In the genomic region with DNA sequence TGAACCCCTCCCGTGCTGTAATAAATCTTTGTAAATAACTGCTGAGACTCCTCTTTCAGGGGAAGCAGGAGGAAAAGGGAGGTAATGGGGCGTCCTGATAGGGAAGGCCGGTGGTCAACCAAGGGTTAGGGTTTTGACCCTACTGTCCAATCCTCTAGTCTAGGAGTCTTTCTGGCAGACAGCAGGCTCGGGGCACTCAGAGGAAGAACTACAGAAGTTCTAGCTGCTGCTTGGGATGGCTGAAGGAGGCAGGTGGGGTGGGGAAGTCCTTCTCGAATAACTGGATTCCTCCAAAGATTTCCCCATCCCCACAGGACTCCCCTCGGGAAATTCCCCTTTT, we compare ENCODE assay signal across 9 cellular contexts. TPM values are rescaled to one million over a fixed set of nuclear protein-coding genes. Genes with fewer than 3 reads are reported as not detected.
A peak's percentile ranks its signal among the peaks of the same experiment; 100 is the strongest.
DNase-seq lines count a peak whose midpoint lies in the region; ATAC-seq and TF ChIP-seq lines count a peak whose summit lies in the region.
"Had no signal": no experiment of that assay in that cellular context is flagged by ENCODE, and none has a peak within 500 bp of the region (broad histone marks: within the 10 kb centered on the region; RNA-seq: fewer than 3 reads in every experiment).

No MANE protein-coding gene starts in this region.

- H4K20me1 ChIP-seq in DND-41 (ENCODE audit: insufficient read depth, low read length): peaks cover 25% of the 10 kb centered on the region

- H3K36me3 ChIP-seq in DND-41 (ENCODE audit: insufficient read depth, low read length): peaks cover 12% of the 10 kb centered on the region
- H3K36me3 ChIP-seq in tibial artery: no peaks in the 10 kb centered on the region

- no peaks in the 10 kb centered on the region for H3K9me3 Mint-ChIP-seq in activated naive CD4-positive, alpha-beta T cell treated with anti-CD3 and anti-CD28 coated beads, Interleukin-2, amount 50 U/mL, for 72 hours

- H2AFZ ChIP-seq in DND-41 (ENCODE audit: low read depth, low read length): peak overlapping the region; percentile 82

- peak overlapping the region; percentile 80 to 88; a peak in 3 of 4 replicates for H3K4me3 ChIP-seq in DND-41 (ENCODE audit: low read depth in 1 of 2, low read length in 2 of 2)
- peak overlapping the region; percentile 74 to 89 for H3K4me3 ChIP-seq in tibial artery

- intact Hi-C loops in tibial artery (cut with DNase I; ENCODE audit: low total_unique reads): loop anchor here (5.0 kb wide), 1 partner anchor 36 kb away; no protein-coding TSS in a partner anchor

- H3K9me3 ChIP-seq in DND-41 (ENCODE audit: insufficient read depth, low read length, severe bottlenecking) (no peaks in the 10 kb centered on the region), tibial artery (no peaks in the 10 kb centered on the region)

- H3K27ac ChIP-seq in DND-41 (ENCODE audit: low read length) (peak overlapping the region; percentile 82), layer of hippocampus (ENCODE audit: low read depth, low read length) (peak overlapping the region; percentile 88), tibial artery (peak overlapping the region; percentile 86 to 90)

- H3K4me1 ChIP-seq in DND-41 (ENCODE audit: insufficient read depth, low read length) (peaks cover 38% of the 10 kb centered on the region), tibial artery (peaks cover 0 to 68% (median 28%) of the 10 kb centered on the region in 4 donors)

- no peak for TF ChIP-seq CTCF in DND-41 (IDR thresholded peaks at IDR 0.05; ENCODE audit: borderline replicate concordance, extremely low read depth, low read length, poor library complexity, severe bottlenecking)
- no peak for TF ChIP-seq CTCF in tibial artery (IDR thresholded peaks at IDR 0.05)

- peak overlapping the region; percentile 65 to 87 for H3K27ac Mint-ChIP-seq in activated naive CD4-positive, alpha-beta T cell treated with anti-CD3 and anti-CD28 coated beads, Interleukin-2, amount 50 U/mL, for 72 hours

- H3K27me3 ChIP-seq in DND-41 (ENCODE audit: insufficient read depth, low read length, poor library complexity): no peaks in the 10 kb centered on the region
- H3K27me3 ChIP-seq in layer of hippocampus (ENCODE audit: control insufficient read depth, insufficient read depth, low read length): no peaks in the 10 kb centered on the region
- H3K27me3 ChIP-seq in tibial artery: peaks cover 0 to 17% of the 10 kb centered on the region in 2 donors

- peaks cover 46% of the 10 kb centered on the region for H3K79me2 ChIP-seq in DND-41 (ENCODE audit: insufficient read depth, low read length)

- DNase-seq in DND-41: no peak
- DNase-seq in activated naive CD4-positive, alpha-beta T cell treated with anti-CD3 and anti-CD28 coated beads, Interleukin-2, amount 50 U/mL, for 72 hours (ENCODE audit: low spot score in 2 of 2): no peak
- DNase-seq in tibial artery: no peak
- no peak for DNase-seq in H4 (ENCODE audit: low spot score)

- ATAC-seq in DND-41 (ENCODE audit: insufficient read depth, low read depth) (peak; percentile 27), HG02678 (IDR thresholded peaks at IDR 0.05; ENCODE audit: unreplicated experiment) (peak; percentile 16), GM18520 (IDR thresholded peaks at IDR 0.05; ENCODE audit: unreplicated experiment) (no peak), esophagus mucosa (no peak)
- peak in 1 of 2 donors; percentile 10 for ATAC-seq in activated naive CD4-positive, alpha-beta T cell treated with anti-CD3 and anti-CD28 coated beads, Interleukin-2, amount 50 U/mL, for 72 hours

- peaks cover 0 to 13% of the 10 kb centered on the region in 2 donors for H3K36me3 Mint-ChIP-seq in activated naive CD4-positive, alpha-beta T cell treated with anti-CD3 and anti-CD28 coated beads, Interleukin-2, amount 50 U/mL, for 72 hours

- peak overlapping the region; percentile 74 for H3K9ac ChIP-seq in DND-41 (ENCODE audit: low read depth, low read length)

- H3K4me2 ChIP-seq in DND-41 (ENCODE audit: insufficient read depth, low read length): peak overlapping the region; percentile 82

RNA-seq across cellular contexts. Expression of gene STARD3, which starts 0.4 kb away (rescaled TPM):
- total RNA-seq in activated naive CD4-positive, alpha-beta T cell treated with anti-CD3 and anti-CD28 coated beads, Interleukin-2, amount 50 U/mL, for 72 hours: 10 to 100 TPM; 62.7 to 80.6 TPM
- total RNA-seq in H4 (2014; rRNA removed; shearing (Covaris generic)): 20.7 and 22.9 TPM in 2 replicates
- total RNA-seq in esophagus mucosa: 28.0 TPM

RNA-seq across cellular contexts. Expression of gene PPP1R1B, which starts 9.8 kb away (rescaled TPM):
- under 1 TPM in 1 of 2 donors, not detected in 1; 0.16 TPM for total RNA-seq in activated naive CD4-positive, alpha-beta T cell treated with anti-CD3 and anti-CD28 coated beads, Interleukin-2, amount 50 U/mL, for 72 hours
- total RNA-seq in H4 (2014; rRNA removed; shearing (Covaris generic)): not detected in 2 replicates
- total RNA-seq in esophagus mucosa: 1.6 TPM
- total RNA-seq: M059J had no signal

RNA-seq across cellular contexts. Expression of gene TCAP, which starts 28.6 kb away (rescaled TPM):
- 1 to 10 TPM; 2.3 to 3.0 TPM for total RNA-seq in activated naive CD4-positive, alpha-beta T cell treated with anti-CD3 and anti-CD28 coated beads, Interleukin-2, amount 50 U/mL, for 72 hours
- 0.81 TPM in 1 of 2 replicates, not detected in the other for total RNA-seq in H4 (2014; rRNA removed; shearing (Covaris generic))
- 0.40 TPM for total RNA-seq in esophagus mucosa
- total RNA-seq: M059J had no signal

RNA-seq across cellular contexts. Expression of gene NEUROD2, which starts 28.8 kb away (rescaled TPM):
- total RNA-seq in activated naive CD4-positive, alpha-beta T cell treated with anti-CD3 and anti-CD28 coated beads, Interleukin-2, amount 50 U/mL, for 72 hours: not detected
- 0.02 TPM in 1 of 2 replicates, not detected in the other for total RNA-seq in H4 (2014; rRNA removed; shearing (Covaris generic))
- not detected for total RNA-seq in esophagus mucosa
- total RNA-seq: M059J had no signal

RNA-seq across cellular contexts. Expression of gene PNMT, which starts 31.7 kb away (rescaled TPM):
- under 1 TPM in 1 of 2 donors, not detected in 1; 0.64 TPM for total RNA-seq in activated naive CD4-positive, alpha-beta T cell treated with anti-CD3 and anti-CD28 coated beads, Interleukin-2, amount 50 U/mL, for 72 hours
- total RNA-seq in H4 (2014; rRNA removed; shearing (Covaris generic)): not detected in 2 replicates
- 1.1 TPM for total RNA-seq in esophagus mucosa
- total RNA-seq: M059J had no signal

Comparison
In these comparisons a context has a peak if more than half of its experiments do, and no peak if none do; other contexts are left out.
1. ATAC-seq: peak in DND-41 (single experiment) and HG02678 (single experiment); none in GM18520 (single experiment) and esophagus mucosa (single experiment).
2. Peak in every context shown above with its lines, with median percentiles within 50 percentile points of each other: H3K27ac ChIP-seq.